ENCODE assay signal across 15 cellular contexts in genomic region chr2:71313-72035, GRCh38.
"Had no signal": no experiment of that assay in that cellular context is flagged by ENCODE, and none has a peak within 500 bp of the region (broad histone marks: within the 10 kb centered on the region; RNA-seq: fewer than 3 reads in every experiment).

No MANE protein-coding gene starts in this region.

- H3K4me3 ChIP-seq: adrenal gland, coronary artery, ovary, skin epidermis, upper lobe of left lung had no signal

- H3K27me3 ChIP-seq: adrenal gland, ovary, upper lobe of left lung had no signal

- DNase-seq: activated CD4-positive, alpha-beta T cell treated with anti-CD3 and anti-CD28 coated beads for 4 hours; activated CD8-positive, alpha-beta T cell treated with anti-CD3 and anti-CD28 coated beads for 36 hours; activated effector memory CD4-positive, alpha-beta T cell treated with anti-CD3 and anti-CD28 coated beads, Interleukin-2, amount 50 U/mL, for 16 hours; activated T-cell treated with anti-CD3 and anti-CD28 coated beads, Interleukin-2, amount 50 U/mL, for 48 hours; adrenal gland; central memory CD4-positive, alpha-beta T cell; effector CD8-positive, alpha-beta T cell; naive thymus-derived CD4-positive, alpha-beta T cell; ovary; stimulated activated CD4-positive, alpha-beta T cell treated with anti-CD3 and anti-CD28 coated beads, Interleukin-4, amount 100 ng/mL, for 24 hours; stimulated activated naive CD4-positive, alpha-beta T cell; T-helper 17 cell; upper lobe of left lung had no signal

- H3K9me3 ChIP-seq: adrenal gland, ovary, upper lobe of left lung had no signal

- H3K4me1 ChIP-seq: adrenal gland, upper lobe of left lung had no signal

- H3K36me3 ChIP-seq: adrenal gland, ovary, upper lobe of left lung had no signal

- H3K27ac ChIP-seq: adrenal gland, coronary artery, ovary, upper lobe of left lung had no signal
